1 cellular context compared by ENCODE assay signal in genomic region chr6:67885081-67886033, GRCh38.
TF ChIP-seq lines count a peak whose summit lies in the region.

No MANE protein-coding gene starts in this region.

TF ChIP-seq in K562, 482 proteins besides CTCF, POLR2A, EP300 and RAD21 (continued from another document and continues in another):
- no peak for TF ChIP-seq ETV6 (IDR thresholded peaks at IDR 0.05; ENCODE audit: borderline replicate concordance in 1 of 2, low read depth in 2 of 2, low read length in 1 of 2)
- TF ChIP-seq ETV6 (CRISPR knock-in tag; IDR thresholded peaks at IDR 0.05; ENCODE audit: borderline replicate concordance) = no peak
- TF ChIP-seq CEBPG (CRISPR knock-in tag; IDR thresholded peaks at IDR 0.05) = no peak
- no peak for TF ChIP-seq CEBPG (tag; conservative IDR thresholded peaks at IDR 0.05 in 1 of 2, IDR thresholded peaks at IDR 0.05 in 1 of 2)
- TF ChIP-seq ZNF830 (CRISPR knock-in tag; IDR thresholded peaks at IDR 0.05) = no peak
- TF ChIP-seq DIDO1 (tag; IDR thresholded peaks at IDR 0.05; ENCODE audit: low read depth) = no peak
- TF ChIP-seq, protein P1, sequence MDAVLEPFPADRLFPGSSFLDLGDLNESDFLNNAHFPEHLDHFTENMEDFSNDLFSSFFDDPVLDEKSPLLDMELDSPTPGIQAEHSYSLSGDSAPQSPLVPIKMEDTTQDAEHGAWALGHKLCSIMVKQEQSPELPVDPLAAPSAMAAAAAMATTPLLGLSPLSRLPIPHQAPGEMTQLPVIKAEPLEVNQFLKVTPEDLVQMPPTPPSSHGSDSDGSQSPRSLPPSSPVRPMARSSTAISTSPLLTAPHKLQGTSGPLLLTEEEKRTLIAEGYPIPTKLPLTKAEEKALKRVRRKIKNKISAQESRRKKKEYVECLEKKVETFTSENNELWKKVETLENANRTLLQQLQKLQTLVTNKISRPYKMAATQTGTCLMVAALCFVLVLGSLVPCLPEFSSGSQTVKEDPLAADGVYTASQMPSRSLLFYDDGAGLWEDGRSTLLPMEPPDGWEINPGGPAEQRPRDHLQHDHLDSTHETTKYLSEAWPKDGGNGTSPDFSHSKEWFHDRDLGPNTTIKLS (IDR thresholded peaks at IDR 0.05; ENCODE audit: borderline replicate concordance, low read depth) = no peak
- no peak for TF ChIP-seq CHD2 (IDR thresholded peaks at IDR 0.05; ENCODE audit: low read depth, low read length)
- no peak for TF ChIP-seq SAFB (IDR thresholded peaks at IDR 0.05; ENCODE audit: borderline replicate concordance, low read depth, low read length)
- TF ChIP-seq ZBTB34 (CRISPR knock-in tag; IDR thresholded peaks at IDR 0.05) = no peak
- no peak for TF ChIP-seq BHLHE40 (IDR thresholded peaks at IDR 0.05; ENCODE audit: low read length)
- TF ChIP-seq FUS (optimal IDR thresholded peaks at IDR 0.05; ENCODE audit: low read depth, low read length) = no peak
- no peak for TF ChIP-seq TEAD4 (IDR thresholded peaks at IDR 0.05; ENCODE audit: low read length)
- TF ChIP-seq TEAD4 (CRISPR knock-in tag; IDR thresholded peaks at IDR 0.05; ENCODE audit: borderline replicate concordance) = no peak
- TF ChIP-seq ZNF79 (CRISPR knock-in tag; IDR thresholded peaks at IDR 0.05; ENCODE audit: low read depth) = no peak
- TF ChIP-seq MECOM (CRISPR knock-in tag; IDR thresholded peaks at IDR 0.05) = no peak
- TF ChIP-seq ZNF174 (CRISPR knock-in tag; IDR thresholded peaks at IDR 0.05) = no peak
- no peak for TF ChIP-seq ZNF239 (CRISPR knock-in tag; IDR thresholded peaks at IDR 0.05)
- TF ChIP-seq CSDE1 (IDR thresholded peaks at IDR 0.05) = no peak
- TF ChIP-seq ELK3 (CRISPR knock-in tag; IDR thresholded peaks at IDR 0.05) = no peak
- TF ChIP-seq, protein P2, sequence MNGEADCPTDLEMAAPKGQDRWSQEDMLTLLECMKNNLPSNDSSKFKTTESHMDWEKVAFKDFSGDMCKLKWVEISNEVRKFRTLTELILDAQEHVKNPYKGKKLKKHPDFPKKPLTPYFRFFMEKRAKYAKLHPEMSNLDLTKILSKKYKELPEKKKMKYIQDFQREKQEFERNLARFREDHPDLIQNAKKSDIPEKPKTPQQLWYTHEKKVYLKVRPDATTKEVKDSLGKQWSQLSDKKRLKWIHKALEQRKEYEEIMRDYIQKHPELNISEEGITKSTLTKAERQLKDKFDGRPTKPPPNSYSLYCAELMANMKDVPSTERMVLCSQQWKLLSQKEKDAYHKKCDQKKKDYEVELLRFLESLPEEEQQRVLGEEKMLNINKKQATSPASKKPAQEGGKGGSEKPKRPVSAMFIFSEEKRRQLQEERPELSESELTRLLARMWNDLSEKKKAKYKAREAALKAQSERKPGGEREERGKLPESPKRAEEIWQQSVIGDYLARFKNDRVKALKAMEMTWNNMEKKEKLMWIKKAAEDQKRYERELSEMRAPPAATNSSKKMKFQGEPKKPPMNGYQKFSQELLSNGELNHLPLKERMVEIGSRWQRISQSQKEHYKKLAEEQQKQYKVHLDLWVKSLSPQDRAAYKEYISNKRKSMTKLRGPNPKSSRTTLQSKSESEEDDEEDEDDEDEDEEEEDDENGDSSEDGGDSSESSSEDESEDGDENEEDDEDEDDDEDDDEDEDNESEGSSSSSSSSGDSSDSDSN (IDR thresholded peaks at IDR 0.05; ENCODE audit: borderline replicate concordance in 1 of 2, low read depth in 2 of 2, low read length in 2 of 2) = peak in 1 of 2 experiments; percentile 56; a peak in 2 of 4 replicates
- TF ChIP-seq MTA2 (IDR thresholded peaks at IDR 0.05; ENCODE audit: low read depth) = no peak
- TF ChIP-seq, protein P3, sequence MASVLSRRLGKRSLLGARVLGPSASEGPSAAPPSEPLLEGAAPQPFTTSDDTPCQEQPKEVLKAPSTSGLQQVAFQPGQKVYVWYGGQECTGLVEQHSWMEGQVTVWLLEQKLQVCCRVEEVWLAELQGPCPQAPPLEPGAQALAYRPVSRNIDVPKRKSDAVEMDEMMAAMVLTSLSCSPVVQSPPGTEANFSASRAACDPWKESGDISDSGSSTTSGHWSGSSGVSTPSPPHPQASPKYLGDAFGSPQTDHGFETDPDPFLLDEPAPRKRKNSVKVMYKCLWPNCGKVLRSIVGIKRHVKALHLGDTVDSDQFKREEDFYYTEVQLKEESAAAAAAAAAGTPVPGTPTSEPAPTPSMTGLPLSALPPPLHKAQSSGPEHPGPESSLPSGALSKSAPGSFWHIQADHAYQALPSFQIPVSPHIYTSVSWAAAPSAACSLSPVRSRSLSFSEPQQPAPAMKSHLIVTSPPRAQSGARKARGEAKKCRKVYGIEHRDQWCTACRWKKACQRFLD (CRISPR knock-in tag; IDR thresholded peaks at IDR 0.05) = peak; percentile 85; the same call in 1 of the 2 replicates
- no peak for TF ChIP-seq CAMTA2 (CRISPR knock-in tag; conservative IDR thresholded peaks at IDR 0.05)
- no peak for TF ChIP-seq HIVEP1 (CRISPR knock-in tag; IDR thresholded peaks at IDR 0.05)
- TF ChIP-seq NR3C1 (CRISPR knock-in tag; IDR thresholded peaks at IDR 0.05) = no peak
- no peak for TF ChIP-seq HEY1 (CRISPR knock-in tag; IDR thresholded peaks at IDR 0.05; ENCODE audit: borderline replicate concordance)
- TF ChIP-seq CBX1 (IDR thresholded peaks at IDR 0.05; ENCODE audit: low read depth) = no peak
- TF ChIP-seq ZBTB8A (IDR thresholded peaks at IDR 0.05; ENCODE audit: partially characterized antibody) = no peak
- TF ChIP-seq ID3 (CRISPR knock-in tag; IDR thresholded peaks at IDR 0.05) = no peak
- TF ChIP-seq ID3 (tag; IDR thresholded peaks at IDR 0.05) = no peak
- TF ChIP-seq CCNT2 (IDR thresholded peaks at IDR 0.05; ENCODE audit: borderline replicate concordance, extremely low read depth, insufficient read length, low read depth, low read length) = peak; percentile 42
- TF ChIP-seq ZNF584 (CRISPR knock-in tag; IDR thresholded peaks at IDR 0.05; ENCODE audit: low read depth) = no peak
- no peak for TF ChIP-seq BMI1 (IDR thresholded peaks at IDR 0.05; ENCODE audit: low read length)
- peak; percentile 5; the same call in 1 of the 2 replicates for TF ChIP-seq ARID2 (IDR thresholded peaks at IDR 0.05)
- no peak for TF ChIP-seq ZBTB7A (IDR thresholded peaks at IDR 0.05; ENCODE audit: borderline replicate concordance, control insufficient read depth, low read depth, low read length)
- no peak for TF ChIP-seq E2F3 (CRISPR knock-in tag; IDR thresholded peaks at IDR 0.05)
- TF ChIP-seq, protein P4, sequence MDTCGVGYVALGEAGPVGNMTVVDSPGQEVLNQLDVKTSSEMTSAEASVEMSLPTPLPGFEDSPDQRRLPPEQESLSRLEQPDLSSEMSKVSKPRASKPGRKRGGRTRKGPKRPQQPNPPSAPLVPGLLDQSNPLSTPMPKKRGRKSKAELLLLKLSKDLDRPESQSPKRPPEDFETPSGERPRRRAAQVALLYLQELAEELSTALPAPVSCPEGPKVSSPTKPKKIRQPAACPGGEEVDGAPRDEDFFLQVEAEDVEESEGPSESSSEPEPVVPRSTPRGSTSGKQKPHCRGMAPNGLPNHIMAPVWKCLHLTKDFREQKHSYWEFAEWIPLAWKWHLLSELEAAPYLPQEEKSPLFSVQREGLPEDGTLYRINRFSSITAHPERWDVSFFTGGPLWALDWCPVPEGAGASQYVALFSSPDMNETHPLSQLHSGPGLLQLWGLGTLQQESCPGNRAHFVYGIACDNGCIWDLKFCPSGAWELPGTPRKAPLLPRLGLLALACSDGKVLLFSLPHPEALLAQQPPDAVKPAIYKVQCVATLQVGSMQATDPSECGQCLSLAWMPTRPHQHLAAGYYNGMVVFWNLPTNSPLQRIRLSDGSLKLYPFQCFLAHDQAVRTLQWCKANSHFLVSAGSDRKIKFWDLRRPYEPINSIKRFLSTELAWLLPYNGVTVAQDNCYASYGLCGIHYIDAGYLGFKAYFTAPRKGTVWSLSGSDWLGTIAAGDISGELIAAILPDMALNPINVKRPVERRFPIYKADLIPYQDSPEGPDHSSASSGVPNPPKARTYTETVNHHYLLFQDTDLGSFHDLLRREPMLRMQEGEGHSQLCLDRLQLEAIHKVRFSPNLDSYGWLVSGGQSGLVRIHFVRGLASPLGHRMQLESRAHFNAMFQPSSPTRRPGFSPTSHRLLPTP (IDR thresholded peaks at IDR 0.05; ENCODE audit: borderline replicate concordance, extremely low read depth, insufficient read length) = no peak
- TF ChIP-seq RCOR1 (IDR thresholded peaks at IDR 0.05; ENCODE audit: borderline replicate concordance in 1 of 2, low read depth in 2 of 2, low read length in 2 of 2) = no peak
- TF ChIP-seq, protein P5, sequence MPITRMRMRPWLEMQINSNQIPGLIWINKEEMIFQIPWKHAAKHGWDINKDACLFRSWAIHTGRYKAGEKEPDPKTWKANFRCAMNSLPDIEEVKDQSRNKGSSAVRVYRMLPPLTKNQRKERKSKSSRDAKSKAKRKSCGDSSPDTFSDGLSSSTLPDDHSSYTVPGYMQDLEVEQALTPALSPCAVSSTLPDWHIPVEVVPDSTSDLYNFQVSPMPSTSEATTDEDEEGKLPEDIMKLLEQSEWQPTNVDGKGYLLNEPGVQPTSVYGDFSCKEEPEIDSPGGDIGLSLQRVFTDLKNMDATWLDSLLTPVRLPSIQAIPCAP (CRISPR knock-in tag; IDR thresholded peaks at IDR 0.05; ENCODE audit: borderline replicate concordance) = no peak
- no peak for TF ChIP-seq ATF2 (CRISPR knock-in tag; IDR thresholded peaks at IDR 0.05)
- TF ChIP-seq MYC (IDR thresholded peaks at IDR 0.05; ENCODE audit: low read depth, low read length) = no peak
- no peak for TF ChIP-seq MYC (CRISPR knock-in tag; IDR thresholded peaks at IDR 0.05; ENCODE audit: borderline replicate concordance, low read depth)
- TF ChIP-seq ZNF311 (CRISPR knock-in tag; IDR thresholded peaks at IDR 0.05) = no peak
- peak; percentile 98 to 99 for TF ChIP-seq MLLT1 (IDR thresholded peaks at IDR 0.05)
- TF ChIP-seq ZNF224 (CRISPR knock-in tag; IDR thresholded peaks at IDR 0.05) = no peak
- TF ChIP-seq ZNF717 (CRISPR knock-in tag; IDR thresholded peaks at IDR 0.05) = no peak
- TF ChIP-seq, protein P6, sequence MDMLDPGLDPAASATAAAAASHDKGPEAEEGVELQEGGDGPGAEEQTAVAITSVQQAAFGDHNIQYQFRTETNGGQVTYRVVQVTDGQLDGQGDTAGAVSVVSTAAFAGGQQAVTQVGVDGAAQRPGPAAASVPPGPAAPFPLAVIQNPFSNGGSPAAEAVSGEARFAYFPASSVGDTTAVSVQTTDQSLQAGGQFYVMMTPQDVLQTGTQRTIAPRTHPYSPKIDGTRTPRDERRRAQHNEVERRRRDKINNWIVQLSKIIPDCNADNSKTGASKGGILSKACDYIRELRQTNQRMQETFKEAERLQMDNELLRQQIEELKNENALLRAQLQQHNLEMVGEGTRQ (CRISPR knock-in tag; IDR thresholded peaks at IDR 0.05) = no peak
- TF ChIP-seq ZNF445 (CRISPR knock-in tag; IDR thresholded peaks at IDR 0.05; ENCODE audit: low read depth) = no peak
- TF ChIP-seq ZNF217 (CRISPR knock-in tag; IDR thresholded peaks at IDR 0.05) = no peak
- TF ChIP-seq ARHGAP35 (IDR thresholded peaks at IDR 0.05; ENCODE audit: partially characterized antibody) = peak; percentile 11
- TF ChIP-seq POLR2H (tag; IDR thresholded peaks at IDR 0.05; ENCODE audit: low read depth) = peak; percentile 82
